13 cellular contexts compared by ENCODE assay signal in genomic region chrX:13074297-13075262, GRCh38. TPM values are rescaled to one million over a fixed set of nuclear protein-coding genes. Genes with fewer than 3 reads are reported as not detected.
A peak's percentile ranks its signal among the peaks of the same experiment; 100 is the strongest.
DNase-seq lines count a peak whose midpoint lies in the region; ATAC-seq, FAIRE-seq and TF ChIP-seq lines count a peak whose summit lies in the region.
"Had no signal": no experiment of that assay in that cellular context is flagged by ENCODE, and none has a peak within 500 bp of the region (broad histone marks: within the 10 kb centered on the region; RNA-seq: fewer than 3 reads in every experiment).

No MANE protein-coding gene starts in this region.

- no peaks in the 10 kb centered on the region for H3K27me3 Mint-ChIP-seq in naive thymus-derived CD4-positive, alpha-beta T cell

- peaks cover 19 to 61% (median 49%) of the 10 kb centered on the region in 7 donors for H3K4me1 Mint-ChIP-seq in naive thymus-derived CD4-positive, alpha-beta T cell

- H3K4me1 ChIP-seq in naive thymus-derived CD4-positive, alpha-beta T cell (ENCODE audit: control insufficient read depth in 2 of 2, insufficient read depth in 2 of 2, low read length in 2 of 2): peaks cover 21 to 50% of the 10 kb centered on the region in 2 donors
- H3K4me1 ChIP-seq in mammary epithelial cell (ENCODE audit: insufficient read depth, low read length): no peaks in the 10 kb centered on the region

- peak in 7 of 9 donors; percentile 30 to 68 (median 52) for DNase-seq in naive thymus-derived CD4-positive, alpha-beta T cell
- DNase-seq in RKO (ENCODE audit: low spot score) (no peak), H54 (ENCODE audit: insufficient read length, low spot score) (no peak), mammary epithelial cell (no peak), NCI-H1092 (lab: John Stamatoyannopoulos, UW) (no peak)
- DNase-seq: activated CD4-positive, alpha-beta T cell treated with anti-CD3 and anti-CD28 coated beads for 1 hour; NCI-H446; upper lobe of left lung had no signal

- H3K4me3 ChIP-seq in naive thymus-derived CD4-positive, alpha-beta T cell (ENCODE audit: low read length): no peak overlapping the region
- no peak overlapping the region for H3K4me3 ChIP-seq in mammary epithelial cell (replicated peaks in 1 of 3; ENCODE audit: insufficient read depth in 1 of 3, low read depth in 2 of 3, low read length in 3 of 3)
- H3K4me3 ChIP-seq: upper lobe of left lung had no signal

- H3K9me3 Mint-ChIP-seq in naive thymus-derived CD4-positive, alpha-beta T cell: peaks cover 0 to 17% (median 4%) of the 10 kb centered on the region in 11 donors

- no peaks in the 10 kb centered on the region for H3K27me3 ChIP-seq in naive thymus-derived CD4-positive, alpha-beta T cell (ENCODE audit: control insufficient read depth in 2 of 2, insufficient read depth in 2 of 2, low read length in 2 of 2)
- no peaks in the 10 kb centered on the region for H3K27me3 ChIP-seq in mammary epithelial cell (ENCODE audit: insufficient read depth, low read length)
- H3K27me3 ChIP-seq: upper lobe of left lung had no signal

- peaks cover 0 to 5% (median 0%) of the 10 kb centered on the region in 5 donors for H3K36me3 Mint-ChIP-seq in naive thymus-derived CD4-positive, alpha-beta T cell

- no peak for TF ChIP-seq CTCF in mammary epithelial cell (conservative IDR thresholded peaks at IDR 0.05 in 1 of 2, IDR thresholded peaks at IDR 0.05 in 1 of 2; ENCODE audit: extremely low read depth in 1 of 2, insufficient read depth in 1 of 2, low read depth in 1 of 2, low read length in 2 of 2)

- FAIRE-seq in H54 (lab: Jason Lieb, UNC): no peak

- no peak overlapping the region for H3K4me2 ChIP-seq in mammary epithelial cell (ENCODE audit: insufficient read depth, low read depth, low read length)

- H2AFZ ChIP-seq in mammary epithelial cell (ENCODE audit: low read depth, low read length): no peak overlapping the region

- in situ Hi-C loops in mammary epithelial cell (cut with MboI; ENCODE audit: low sequenced_read_pairs in 2 of 2): no loop called here

- intact Hi-C loops in naive thymus-derived CD4-positive, alpha-beta T cell (cut with micrococcal nuclease): loop anchor here in 1 of 2 donors (1.0 to 5.0 kb wide), 4 partner anchors 11 to 72 kb away; no protein-coding TSS in a partner anchor
- intact Hi-C loops in mammary epithelial cell (cut with micrococcal nuclease): no loop called here

- POLR2A ChIA-PET in naive thymus-derived CD4-positive, alpha-beta T cell (lab: Charles Lee): interaction anchor here (0.5 to 18.1 kb wide), 23 partner anchors 8 to 124 kb away, joined by 3 to 353 read pairs (median 6); partner anchors contain the start of gene TMSB4X

- 70% methylated on average over 9 of the region's 9 CpGs for WGBS in mammary epithelial cell (ENCODE audit: low coverage, missing lambda C conversion rate)

- CTCF ChIA-PET in naive thymus-derived CD4-positive, alpha-beta T cell (lab: Charles Lee): interaction anchor here (0.9 to 1.2 kb wide), 4 partner anchors 11 to 100 kb away, joined by 3 to 6 read pairs (median 3); partner anchors contain the start of gene TMSB4X
- CTCF ChIA-PET in mammary epithelial cell (lab: Charles Lee; ENCODE audit: low non-redundant PET): no interaction called here

- no peaks in the 10 kb centered on the region for H3K36me3 ChIP-seq in naive thymus-derived CD4-positive, alpha-beta T cell (ENCODE audit: control insufficient read depth in 2 of 3, insufficient read depth in 3 of 3, low read length in 3 of 3)
- H3K36me3 ChIP-seq in mammary epithelial cell (ENCODE audit: insufficient read depth, low read length): no peaks in the 10 kb centered on the region
- H3K36me3 ChIP-seq: upper lobe of left lung had no signal

- no peaks in the 10 kb centered on the region for H3K9me3 ChIP-seq in naive thymus-derived CD4-positive, alpha-beta T cell (ENCODE audit: control insufficient read depth in 2 of 3, low read length in 3 of 3)
- no peaks in the 10 kb centered on the region for H3K9me3 ChIP-seq in mammary epithelial cell (replicated peaks; ENCODE audit: insufficient read depth, low read length)

- no peak overlapping the region for H3K9ac ChIP-seq in mammary epithelial cell (ENCODE audit: insufficient read depth, low read length)

- peak overlapping the region; percentile 56 for H3K27ac ChIP-seq in naive thymus-derived CD4-positive, alpha-beta T cell (ENCODE audit: low read depth, low read length)
- no peak overlapping the region for H3K27ac ChIP-seq in mammary epithelial cell (ENCODE audit: insufficient read depth, low read depth, low read length)

- ATAC-seq in GM18873 (IDR thresholded peaks at IDR 0.05; ENCODE audit: low FRiP score, unreplicated experiment) (peak; percentile 70), GM21723 (IDR thresholded peaks at IDR 0.05; ENCODE audit: unreplicated experiment) (peak; percentile 86), HG03521 (IDR thresholded peaks at IDR 0.05; ENCODE audit: unreplicated experiment) (peak; percentile 76)
- ATAC-seq in naive thymus-derived CD4-positive, alpha-beta T cell: peak; percentile 90

- no peaks in the 10 kb centered on the region for H3K79me2 ChIP-seq in mammary epithelial cell (ENCODE audit: insufficient read depth, low read length)

- peak overlapping the region; percentile 88 to 99 (median 94) for H3K27ac Mint-ChIP-seq in naive thymus-derived CD4-positive, alpha-beta T cell

- peak overlapping the region in 9 of 10 donors; percentile 10 to 73 (median 52) for H3K4me3 Mint-ChIP-seq in naive thymus-derived CD4-positive, alpha-beta T cell

- no peak for TF ChIP-seq POLR2A in H54 (IDR thresholded peaks at IDR 0.05; ENCODE audit: low read depth, low read length)

- H4K20me1 ChIP-seq in mammary epithelial cell (ENCODE audit: insufficient read depth, low read length): no peaks in the 10 kb centered on the region

- no TSS peak for BruUV-seq in mammary epithelial cell (replicated peaks; lab: Mats Ljungman, UMichigan)

- dilution Hi-C loops in mammary epithelial cell (cut with HindIII; ENCODE audit: low sequenced_read_pairs): no loop called here

RNA-seq across cellular contexts. Expression of gene FAM9C, which starts 30.2 kb away (rescaled TPM):
- total RNA-seq in naive thymus-derived CD4-positive, alpha-beta T cell: under 1 TPM in 2 of 5 experiments, not detected in 3; 0.16 to 0.19 TPM
- not detected for polyA plus RNA-seq in naive thymus-derived CD4-positive, alpha-beta T cell
- total RNA-seq in mammary epithelial cell: not detected
- polyA plus RNA-seq in mammary epithelial cell: not detected
- not detected for polyA minus RNA-seq in mammary epithelial cell
- total RNA-seq: dermis microvascular lymphatic vessel endothelial cell, H4 had no signal

Comparison
In these comparisons a context has a peak if more than half of its experiments do, and no peak if none do; other contexts are left out.
1. DNase-seq: peak in naive thymus-derived CD4-positive, alpha-beta T cell (7 of 9); none in RKO (single experiment), H54 (single experiment), mammary epithelial cell (single experiment) and NCI-H1092 (single experiment).
2. Peak in every context shown above with its lines, with median percentiles within 50 percentile points of each other: ATAC-seq.